In the genomic region with DNA sequence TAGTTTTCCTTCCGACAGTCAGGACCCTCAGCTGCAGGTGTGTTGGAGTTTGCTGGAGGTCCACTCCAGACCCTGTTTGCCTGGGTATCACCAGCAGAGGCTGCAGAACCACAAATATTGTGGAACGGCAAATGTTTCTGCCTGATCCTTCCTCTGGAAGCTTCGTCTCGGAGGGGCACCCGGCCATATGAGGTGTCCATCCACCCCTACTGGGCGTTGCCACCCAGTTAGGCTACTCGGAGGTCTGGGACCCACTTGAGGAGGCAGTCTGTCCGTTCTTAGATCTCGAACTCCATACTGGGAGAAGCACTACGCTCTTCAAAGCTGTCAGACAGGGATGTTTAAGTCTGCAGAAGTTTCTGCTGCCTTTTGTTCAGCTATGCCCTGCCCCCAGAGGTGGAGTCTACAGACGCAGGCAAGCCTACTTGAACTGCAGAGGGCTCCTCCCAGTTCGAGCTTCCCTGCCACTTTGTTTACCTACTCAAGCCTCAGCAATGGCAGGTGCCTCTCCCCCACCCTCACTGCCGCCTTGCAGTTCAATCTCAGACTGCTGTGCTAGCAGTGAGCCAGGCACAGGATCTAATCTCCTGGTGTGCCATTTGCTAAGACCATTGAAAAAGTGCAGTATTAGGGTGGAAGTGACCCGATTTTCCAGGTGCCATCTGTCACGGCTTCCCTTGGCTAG, we compare ENCODE assay signal across 9 cellular contexts. TPM values are rescaled to one million over a fixed set of nuclear protein-coding genes. Genes with fewer than 3 reads are reported as not detected.
DNase-seq lines count a peak whose midpoint lies in the region; TF ChIP-seq lines count a peak whose summit lies in the region.
"Not testable (repeated sequence)": the region's sequence is repeated elsewhere in the genome, so short reads cannot be mapped to it uniquely, and the experiment has no call there.
"Had no signal": no experiment of that assay in that cellular context is flagged by ENCODE, and none has a peak within 500 bp of the region (broad histone marks: within the 10 kb centered on the region; RNA-seq: fewer than 3 reads in every experiment).

No MANE protein-coding gene starts in this region.

- H3K4me3 Mint-ChIP-seq in T-helper 1 cell treated with Interleukin-12 subunit alpha and Interleukin-12 subunit beta and Interleukin-4 antibody, amounts not matched to agents 30 μg/mL and 1 μg/mL, for 36 hours; activated CD4-positive, alpha-beta memory T cell treated with anti-CD3 and anti-CD28 coated beads for 36 hours; activated naive CD4-positive, alpha-beta T cell treated with anti-CD3 and anti-CD28 coated beads, Interleukin-2, amount 10 ng/mL, durations not matched to agents 7 days and 5 days; endodermal cell; neural progenitor cell: not testable (repeated sequence)

- H3K4me1 ChIP-seq in DOHH2 (ENCODE audit: control insufficient read depth, low read length) = peaks cover 43% of the 10 kb centered on the region
- H3K4me1 ChIP-seq in endodermal cell (ENCODE audit: control insufficient read depth, insufficient read depth, low read length); neural progenitor cell: not testable (repeated sequence)

- not testable (repeated sequence) for H3K79me2 ChIP-seq in DOHH2 (ENCODE audit: control insufficient read depth, low read length); neural progenitor cell (ENCODE audit: low read depth)

- not testable (repeated sequence) for H3K9me2 ChIP-seq in DOHH2 (replicated peaks; ENCODE audit: control insufficient read depth, low read length)

- H3K36me3 Mint-ChIP-seq in T-helper 1 cell treated with Interleukin-12 subunit alpha and Interleukin-12 subunit beta and Interleukin-4 antibody, amounts not matched to agents 30 μg/mL and 1 μg/mL, for 36 hours (ENCODE audit: low read depth) = peaks cover 63% of the 10 kb centered on the region
- peaks cover 53% of the 10 kb centered on the region for H3K36me3 Mint-ChIP-seq in activated CD4-positive, alpha-beta memory T cell treated with anti-CD3 and anti-CD28 coated beads for 36 hours
- peaks cover 76% of the 10 kb centered on the region for H3K36me3 Mint-ChIP-seq in activated naive CD4-positive, alpha-beta T cell treated with anti-CD3 and anti-CD28 coated beads, Interleukin-2, amount 10 ng/mL, durations not matched to agents 7 days and 5 days
- not testable (repeated sequence) for H3K36me3 Mint-ChIP-seq in endodermal cell (ENCODE audit: low read depth); neural progenitor cell

- peaks cover 40% of the 10 kb centered on the region for H3K4me1 Mint-ChIP-seq in T-helper 1 cell treated with Interleukin-12 subunit alpha and Interleukin-12 subunit beta and Interleukin-4 antibody, amounts not matched to agents 30 μg/mL and 1 μg/mL, for 36 hours (ENCODE audit: low read depth)
- peaks cover 62% of the 10 kb centered on the region for H3K4me1 Mint-ChIP-seq in activated CD4-positive, alpha-beta memory T cell treated with anti-CD3 and anti-CD28 coated beads for 36 hours (ENCODE audit: low read depth)
- H3K4me1 Mint-ChIP-seq in activated naive CD4-positive, alpha-beta T cell treated with anti-CD3 and anti-CD28 coated beads, Interleukin-2, amount 10 ng/mL, durations not matched to agents 7 days and 5 days = peaks cover 63% of the 10 kb centered on the region
- not testable (repeated sequence) for H3K4me1 Mint-ChIP-seq in endodermal cell, neural progenitor cell

- H3K9me3 Mint-ChIP-seq in T-helper 1 cell treated with Interleukin-12 subunit alpha and Interleukin-12 subunit beta and Interleukin-4 antibody, amounts not matched to agents 30 μg/mL and 1 μg/mL, for 36 hours = peaks cover 46% of the 10 kb centered on the region
- peaks cover 48% of the 10 kb centered on the region for H3K9me3 Mint-ChIP-seq in activated CD4-positive, alpha-beta memory T cell treated with anti-CD3 and anti-CD28 coated beads for 36 hours
- H3K9me3 Mint-ChIP-seq in activated naive CD4-positive, alpha-beta T cell treated with anti-CD3 and anti-CD28 coated beads, Interleukin-2, amount 10 ng/mL, durations not matched to agents 7 days and 5 days = peaks cover 61% of the 10 kb centered on the region
- H3K9me3 Mint-ChIP-seq in endodermal cell, neural progenitor cell: not testable (repeated sequence)

- CTCF ChIA-PET in activated CD4-positive, alpha-beta memory T cell treated with anti-CD3 and anti-CD28 coated beads for 36 hours (lab: Charles Lee) = interaction anchor here (0.7 to 2.3 kb wide), 4 partner anchors 61 to 75 kb away, joined by 3 to 27 read pairs (median 4); no protein-coding TSS in a partner anchor
- CTCF ChIA-PET in activated naive CD4-positive, alpha-beta T cell treated with anti-CD3 and anti-CD28 coated beads, Interleukin-2, amount 10 ng/mL, durations not matched to agents 7 days and 5 days (lab: Charles Lee) = interaction anchor here (0.8 to 3.5 kb wide), 7 partner anchors 9 to 100 kb away, joined by 3 to 27 read pairs (median 4); partner anchors contain the start of gene ERMN

- DNase-seq in NCI-H69 (lab: John Stamatoyannopoulos, UW) (peak; percentile 10), endodermal cell (peak; percentile 46), neural progenitor cell (ENCODE audit: low spot score) (peak; percentile 3)
- peak; percentile 31 for DNase-seq in activated CD4-positive, alpha-beta memory T cell treated with anti-CD3 and anti-CD28 coated beads for 36 hours
- peak; percentile 37 for DNase-seq in activated naive CD4-positive, alpha-beta T cell treated with anti-CD3 and anti-CD28 coated beads, Interleukin-2, amount 10 ng/mL, durations not matched to agents 7 days and 5 days

- peaks cover 19% of the 10 kb centered on the region for H3K36me3 ChIP-seq in DOHH2 (ENCODE audit: control insufficient read depth, low read length)
- not testable (repeated sequence) for H3K36me3 ChIP-seq in endodermal cell (ENCODE audit: control insufficient read depth, insufficient read depth, low read length); neural progenitor cell

- intact Hi-C loops in activated CD4-positive, alpha-beta memory T cell treated with anti-CD3 and anti-CD28 coated beads for 36 hours (cut with micrococcal nuclease) = not testable (repeated sequence)

- POLR2A ChIA-PET in activated CD4-positive, alpha-beta memory T cell treated with anti-CD3 and anti-CD28 coated beads for 36 hours (lab: Charles Lee) = interaction anchor here (1.7 to 3.2 kb wide), 3 partner anchors 10 to 68 kb away, joined by 8 to 25 read pairs (median 10); no protein-coding TSS in a partner anchor

- peak overlapping the region; percentile 89 for H3K27ac Mint-ChIP-seq in T-helper 1 cell treated with Interleukin-12 subunit alpha and Interleukin-12 subunit beta and Interleukin-4 antibody, amounts not matched to agents 30 μg/mL and 1 μg/mL, for 36 hours
- H3K27ac Mint-ChIP-seq in activated CD4-positive, alpha-beta memory T cell treated with anti-CD3 and anti-CD28 coated beads for 36 hours = peak overlapping the region; percentile 78
- peak overlapping the region; percentile 99 for H3K27ac Mint-ChIP-seq in activated naive CD4-positive, alpha-beta T cell treated with anti-CD3 and anti-CD28 coated beads, Interleukin-2, amount 10 ng/mL, durations not matched to agents 7 days and 5 days
- H3K27ac Mint-ChIP-seq in endodermal cell, neural progenitor cell: not testable (repeated sequence)

- H2AFZ ChIP-seq in neural progenitor cell (replicated peaks) = peak overlapping the region; percentile 34

- not testable (repeated sequence) for H3K27me3 Mint-ChIP-seq in T-helper 1 cell treated with Interleukin-12 subunit alpha and Interleukin-12 subunit beta and Interleukin-4 antibody, amounts not matched to agents 30 μg/mL and 1 μg/mL, for 36 hours (ENCODE audit: low read depth); activated CD4-positive, alpha-beta memory T cell treated with anti-CD3 and anti-CD28 coated beads for 36 hours; activated naive CD4-positive, alpha-beta T cell treated with anti-CD3 and anti-CD28 coated beads, Interleukin-2, amount 10 ng/mL, durations not matched to agents 7 days and 5 days; endodermal cell (ENCODE audit: insufficient read depth); neural progenitor cell (ENCODE audit: insufficient read depth, low read depth)

- H3K27me3 ChIP-seq in DOHH2 (ENCODE audit: control insufficient read depth, low read length); endodermal cell (ENCODE audit: control insufficient read depth, insufficient read depth, low read length, poor library complexity, severe bottlenecking); neural progenitor cell: not testable (repeated sequence)

- peak overlapping the region; percentile 93; the same call in 1 of the 2 replicates for H3K27ac ChIP-seq in DOHH2 (ENCODE audit: low read depth, low read length)
- not testable (repeated sequence) for H3K27ac ChIP-seq in endodermal cell (ENCODE audit: low read depth, low read length); neural progenitor cell

- peaks cover 19% of the 10 kb centered on the region for H3F3A ChIP-seq in DOHH2 (ENCODE audit: control insufficient read depth, insufficient read depth)
- H3F3A ChIP-seq in neural progenitor cell (ENCODE audit: low read depth) = not testable (repeated sequence)

- peak overlapping the region; percentile 54; the same call in 1 of the 2 replicates for H3K4me3 ChIP-seq in DOHH2 (ENCODE audit: low read length)
- H3K4me3 ChIP-seq in endodermal cell (ENCODE audit: low read length); neural progenitor cell: not testable (repeated sequence)

- not testable (repeated sequence) for H3K9ac ChIP-seq in endodermal cell (ENCODE audit: extremely low read depth, low read length, poor library complexity, severe bottlenecking); neural progenitor cell

- TF ChIP-seq CTCF in DOHH2 (IDR thresholded peaks at IDR 0.05; ENCODE audit: low read depth, low read length, poor library complexity, severe bottlenecking); endodermal cell (conservative IDR thresholded peaks at IDR 0.05); neural progenitor cell (IDR thresholded peaks at IDR 0.05): not testable (repeated sequence)

- not testable (repeated sequence) for H4K20me1 ChIP-seq in DOHH2 (ENCODE audit: control insufficient read depth, insufficient read depth, low read depth, low read length); neural progenitor cell (ENCODE audit: low read depth)

- 90 to 93% methylated on average over 7 to 15 of the region's 15 CpGs for WGBS in endodermal cell (ENCODE audit: insufficient coverage in 1 of 2, insufficient read length in 1 of 2), 2 experiments

- peak overlapping the region; percentile 63; the same call in 1 of the 2 replicates for H3K4me2 ChIP-seq in DOHH2 (ENCODE audit: low read length)
- not testable (repeated sequence) for H3K4me2 ChIP-seq in neural progenitor cell

- not testable (repeated sequence) for H3K9me3 ChIP-seq in DOHH2 (ENCODE audit: control insufficient read depth, insufficient read depth, low read length); endodermal cell (ENCODE audit: control insufficient read depth, low read length); neural progenitor cell (ENCODE audit: low read depth)

RNA-seq across cellular contexts. Expression of gene CYTIP, which starts 40.9 kb away (rescaled TPM):
- 100 to 1,000 TPM; 369 to 388 TPM for total RNA-seq in activated CD4-positive, alpha-beta memory T cell treated with anti-CD3 and anti-CD28 coated beads for 36 hours
- total RNA-seq in endodermal cell (under 1 TPM in 1 of 2 donors, not detected in 1; 0.31 TPM), neural progenitor cell (ENCODE audit: low replicate concordance) (0.19 and 0.54 TPM in 2 replicates)
- polyA plus RNA-seq in endodermal cell (2013, experiment 1 of 2) = not detected
- not detected for polyA plus RNA-seq in endodermal cell (2013, experiment 2 of 2)
- polyA plus RNA-seq: AG04450, BJ had no signal

Comparison
In these comparisons a context has a peak if more than half of its experiments do, and no peak if none do; other contexts are left out.
1. RNA of gene CYTIP, which starts 40.9 kb away (total RNA-seq): 369 to 388 TPM in activated CD4-positive, alpha-beta memory T cell treated with anti-CD3 and anti-CD28 coated beads for 36 hours; 0.19 to 0.54 TPM in neural progenitor cell and 0.31 TPM in endodermal cell; every median in the first group is over 100 times any median in the second.
2. Peak in every context shown above with its lines, with median percentiles within 50 percentile points of each other: DNase-seq.